ENCODE assay signal across 1 cellular context in the genomic region with DNA sequence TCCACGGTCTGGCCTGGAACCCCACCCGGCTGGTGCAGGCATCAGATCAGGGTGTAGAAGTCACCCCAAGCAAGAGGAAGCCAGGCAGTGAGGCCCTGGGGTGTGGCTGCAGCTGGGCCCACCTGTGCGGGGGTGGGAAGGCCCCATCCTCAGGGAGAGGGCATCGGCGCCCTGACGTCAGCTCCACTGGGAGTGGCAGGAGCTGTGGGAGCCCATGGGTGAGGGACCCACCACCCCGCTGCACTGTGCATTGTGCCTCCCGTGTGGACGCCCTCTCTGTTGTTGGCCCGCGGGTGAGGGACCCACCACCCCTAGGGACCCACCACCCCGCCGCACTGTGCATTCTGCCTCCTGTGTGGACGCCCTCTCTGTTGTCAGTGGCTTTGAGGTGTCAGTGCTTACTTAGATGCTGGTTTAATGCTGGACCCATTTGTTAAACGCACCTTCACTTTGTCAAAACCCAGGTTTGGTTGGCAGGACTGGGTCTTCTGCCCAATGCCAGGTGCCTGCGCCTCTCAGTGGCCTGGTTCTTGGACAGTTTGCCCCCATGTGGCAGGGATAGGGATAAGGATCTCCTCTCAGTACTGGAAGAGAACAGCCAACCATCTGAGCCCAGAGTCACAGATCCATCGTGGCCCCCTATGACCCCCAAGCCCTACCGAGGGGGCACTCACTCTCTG.
A peak's percentile ranks its signal among the peaks of the same experiment; 100 is the strongest.
TF ChIP-seq lines count a peak whose summit lies in the region.

No MANE protein-coding gene starts in this region.

TF ChIP-seq in HepG2, 621 proteins besides CTCF, POLR2A, EP300 and RAD21:
- TF ChIP-seq STAG1 (CRISPR knock-in tag; IDR thresholded peaks at IDR 0.05): peak; percentile 35; the same call in 1 of the 2 replicates
- peak; percentile 78; the same call in 1 of the 2 replicates for TF ChIP-seq ZNF331 (CRISPR knock-in tag; IDR thresholded peaks at IDR 0.05)
- peak; percentile 56; the same call in 1 of the 2 replicates for TF ChIP-seq ZNF768 (CRISPR knock-in tag; IDR thresholded peaks at IDR 0.05)
- no peak for TF ChIP-seq SOX13 (IDR thresholded peaks at IDR 0.05)
- TF ChIP-seq SOX13 (CRISPR knock-in tag; conservative IDR thresholded peaks at IDR 0.05 in 1 of 2, IDR thresholded peaks at IDR 0.05 in 1 of 2): no peak
- no peak for TF ChIP-seq ZNF749 (CRISPR knock-in tag; IDR thresholded peaks at IDR 0.05; ENCODE audit: borderline replicate concordance)
- TF ChIP-seq, protein P1, sequence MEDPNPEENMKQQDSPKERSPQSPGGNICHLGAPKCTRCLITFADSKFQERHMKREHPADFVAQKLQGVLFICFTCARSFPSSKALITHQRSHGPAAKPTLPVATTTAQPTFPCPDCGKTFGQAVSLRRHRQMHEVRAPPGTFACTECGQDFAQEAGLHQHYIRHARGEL (CRISPR knock-in tag; IDR thresholded peaks at IDR 0.05): no peak
- no peak for TF ChIP-seq NR2F1 (CRISPR knock-in tag; IDR thresholded peaks at IDR 0.05)
